26 cellular contexts compared by ENCODE assay signal in genomic region chr9:37617161-37617560, GRCh38. TPM values are rescaled to one million over a fixed set of nuclear protein-coding genes. Genes with fewer than 3 reads are reported as not detected.
"Had no signal": no experiment of that assay in that cellular context is flagged by ENCODE, and none has a peak within 500 bp of the region (broad histone marks: within the 10 kb centered on the region; RNA-seq: fewer than 3 reads in every experiment).

No MANE protein-coding gene starts in this region.

- H3K36me3 ChIP-seq: esophagus squamous epithelium, heart right ventricle, neutrophil, pancreas, right lobe of liver, stomach, tibial artery had no signal

- ATAC-seq: natural killer cell; pancreas; right lobe of liver; stimulated activated effector memory CD8-positive, alpha-beta T cell treated with anti-CD3 and anti-CD28 coated beads, Interleukin-12 subunit alpha, Interleukin-12 subunit beta, amount 100 ng/mL, for 72 hours had no signal

- H3K9me3 ChIP-seq: esophagus squamous epithelium, heart right ventricle, mucosa of descending colon, neutrophil, pancreas, right lobe of liver, stomach, tibial artery had no signal

- DNase-seq: dermis blood vessel endothelial cell; effector memory CD4-positive, alpha-beta T cell; erythroblast; esophagus squamous epithelium; foreskin melanocyte; glutamatergic neuron; heart right ventricle; mucosa of descending colon; natural killer cell; pancreas; right lobe of liver; stimulated activated CD4-positive, alpha-beta T cell treated with anti-CD3 and anti-CD28 coated beads, Interleukin-2, amount 100 ng/mL, for 24 hours; stimulated activated CD4-positive, alpha-beta T cell treated with anti-CD3 and anti-CD28 coated beads, Interleukin-4, amount 100 ng/mL, for 24 hours; stimulated activated naive CD4-positive, alpha-beta T cell treated with Interleukin-2 at 50 U/mL for 16 hours; stomach; tibial artery had no signal

- H3K9me3 Mint-ChIP-seq: memory B cell; mesothelial cell of epicardium; natural killer cell; stimulated activated effector memory CD8-positive, alpha-beta T cell treated with anti-CD3 and anti-CD28 coated beads, Interleukin-12 subunit alpha, Interleukin-12 subunit beta, amount 100 ng/mL, for 72 hours; type B pancreatic cell had no signal

- H3K4me3 Mint-ChIP-seq: memory B cell; mesothelial cell of epicardium; natural killer cell; stimulated activated effector memory CD8-positive, alpha-beta T cell treated with anti-CD3 and anti-CD28 coated beads, Interleukin-12 subunit alpha, Interleukin-12 subunit beta, amount 100 ng/mL, for 72 hours; type B pancreatic cell had no signal

- H3K4me1 Mint-ChIP-seq: memory B cell; natural killer cell; stimulated activated effector memory CD8-positive, alpha-beta T cell treated with anti-CD3 and anti-CD28 coated beads, Interleukin-12 subunit alpha, Interleukin-12 subunit beta, amount 100 ng/mL, for 72 hours had no signal

- FAIRE-seq: colon, endothelial cell of umbilical vein, keratinocyte, pancreas had no signal

- H3K4me3 ChIP-seq: esophagus squamous epithelium, heart right ventricle, lung, mucosa of descending colon, pancreas, right lobe of liver, stomach, tibial artery had no signal

- H3K4me1 ChIP-seq: esophagus squamous epithelium, heart right ventricle, pancreas, right lobe of liver, stomach, tibial artery had no signal

- H3K27ac ChIP-seq: esophagus squamous epithelium, heart right ventricle, neutrophil, pancreas, right lobe of liver, stomach, tibial artery had no signal

- H3K27me3 ChIP-seq: esophagus squamous epithelium, pancreas, right lobe of liver had no signal

- H3K36me3 Mint-ChIP-seq: memory B cell; mesothelial cell of epicardium; natural killer cell; stimulated activated effector memory CD8-positive, alpha-beta T cell treated with anti-CD3 and anti-CD28 coated beads, Interleukin-12 subunit alpha, Interleukin-12 subunit beta, amount 100 ng/mL, for 72 hours; type B pancreatic cell had no signal

- H3K27ac Mint-ChIP-seq: memory B cell; mesothelial cell of epicardium; natural killer cell; stimulated activated effector memory CD8-positive, alpha-beta T cell treated with anti-CD3 and anti-CD28 coated beads, Interleukin-12 subunit alpha, Interleukin-12 subunit beta, amount 100 ng/mL, for 72 hours; type B pancreatic cell had no signal

RNA-seq across cellular contexts. Expression of gene FRMPD1, which starts 33.6 kb away (rescaled TPM):
- total RNA-seq: dermis blood vessel endothelial cell, endothelial cell of umbilical vein, natural killer cell, pulmonary artery endothelial cell had no signal
- polyA plus RNA-seq: endothelial cell of umbilical vein had no signal
